In genomic region chr13:105567951-105568510, GRCh38 we compare ENCODE assay signal across 26 cellular contexts.
"Had no signal": no experiment of that assay in that cellular context is flagged by ENCODE, and none has a peak within 500 bp of the region (broad histone marks: within the 10 kb centered on the region; RNA-seq: fewer than 3 reads in every experiment).

No MANE protein-coding gene starts in this region.

- H3K9me3 ChIP-seq: breast epithelium, esophagus squamous epithelium, gastroesophageal sphincter, heart left ventricle, pancreas, psoas muscle, right lobe of liver, stomach, suprapubic skin, transverse colon, uterus had no signal

- H3K27ac ChIP-seq: breast epithelium, esophagus squamous epithelium, gastroesophageal sphincter, heart left ventricle, pancreas, psoas muscle, right lobe of liver, stomach, suprapubic skin, transverse colon, uterus had no signal

- H3K27me3 ChIP-seq: breast epithelium, esophagus squamous epithelium, gastroesophageal sphincter, heart left ventricle, pancreas, right lobe of liver, stomach, suprapubic skin, transverse colon, uterus had no signal

- H3K4me1 ChIP-seq: breast epithelium, esophagus squamous epithelium, gastroesophageal sphincter, heart left ventricle, pancreas, psoas muscle, right lobe of liver, suprapubic skin, transverse colon, uterus had no signal

- ATAC-seq: gastroesophageal sphincter; left cardiac atrium; pancreas; psoas muscle; right lobe of liver; stimulated activated memory B cell treated with anti-CD40 and anti-IgM and Interleukin-4, amounts not matched to agents 10 μg/mL and 1 μg/mL and 100 μg/mL, for 72 hours had no signal

- H3K4me3 ChIP-seq: breast epithelium, esophagus squamous epithelium, gastroesophageal sphincter, heart left ventricle, pancreas, psoas muscle, right lobe of liver, stomach, suprapubic skin, transverse colon, uterus had no signal

- H3K36me3 ChIP-seq: breast epithelium, esophagus squamous epithelium, gastroesophageal sphincter, heart left ventricle, pancreas, right lobe of liver, stomach, suprapubic skin, transverse colon, uterus had no signal

- DNase-seq: activated CD4-positive, alpha-beta memory T cell treated with anti-CD3 and anti-CD28 coated beads for 36 hours; activated CD4-positive, alpha-beta T cell treated with anti-CD3 and anti-CD28 coated beads for 4 hours; activated CD4-positive, CD25-positive, alpha-beta regulatory T cell; activated naive CD4-positive, alpha-beta T cell treated with Interleukin-2 at 50 U/mL for 16 hours; activated naive CD8-positive, alpha-beta T cell treated with anti-CD3 and anti-CD28 coated beads for 36 hours; activated T-cell treated with anti-CD3 and anti-CD28 coated beads, Interleukin-2, amount 50 U/mL, for 48 hours; amniotic stem cell; cortex of kidney; endodermal cell; esophagus squamous epithelium; heart left ventricle; islet precursor cell; left cardiac atrium; mammary epithelial cell; pancreas; psoas muscle; right lobe of liver; small intestine; stimulated activated CD4-positive, alpha-beta T cell treated with anti-CD3 and anti-CD28 coated beads, Interleukin-15, amount 100 ng/mL, for 24 hours; stomach; transverse colon; uterus had no signal
